14 cellular contexts compared by ENCODE assay signal in genomic region chr14:36952702-36953101, GRCh38.
A peak's percentile ranks its signal among the peaks of the same experiment; 100 is the strongest.
DNase-seq lines count a peak whose midpoint lies in the region; ATAC-seq and TF ChIP-seq lines count a peak whose summit lies in the region.
"Had no signal": no experiment of that assay in that cellular context is flagged by ENCODE, and none has a peak within 500 bp of the region (broad histone marks: within the 10 kb centered on the region; RNA-seq: fewer than 3 reads in every experiment).

No MANE protein-coding gene starts in this region.

- no peak overlapping the region for H3K4me3 Mint-ChIP-seq in effector memory CD8-positive, alpha-beta T cell
- H3K4me3 Mint-ChIP-seq in activated naive CD8-positive, alpha-beta T cell treated with anti-CD3 and anti-CD28 coated beads for 36 hours: no peak overlapping the region
- H3K4me3 Mint-ChIP-seq: activated B cell treated with CpG ODN at 0.5 μM for 24 hours; activated naive CD4-positive, alpha-beta T cell treated with anti-CD3 and anti-CD28 coated beads, Interleukin-2, amount 10 ng/mL, durations not matched to agents 7 days and 5 days; neural progenitor cell had no signal

- H3K27me3 ChIP-seq in mesendoderm (ENCODE audit: insufficient read depth, low read length, poor library complexity): no peaks in the 10 kb centered on the region
- H3K27me3 ChIP-seq: esophagus squamous epithelium, neural progenitor cell had no signal

- no peak overlapping the region for H3K27ac Mint-ChIP-seq in effector memory CD8-positive, alpha-beta T cell
- no peak overlapping the region for H3K27ac Mint-ChIP-seq in activated naive CD8-positive, alpha-beta T cell treated with anti-CD3 and anti-CD28 coated beads for 36 hours
- H3K27ac Mint-ChIP-seq: activated B cell treated with CpG ODN at 0.5 μM for 24 hours; activated naive CD4-positive, alpha-beta T cell treated with anti-CD3 and anti-CD28 coated beads, Interleukin-2, amount 10 ng/mL, durations not matched to agents 7 days and 5 days; neural progenitor cell had no signal

- H3K4me3 ChIP-seq in astrocyte of the spinal cord (ENCODE audit: low read depth, low read length): no peak overlapping the region
- no peak overlapping the region for H3K4me3 ChIP-seq in mesendoderm (ENCODE audit: low read length)
- H3K4me3 ChIP-seq: esophagus squamous epithelium, neural progenitor cell had no signal

- H3K27ac ChIP-seq in mesendoderm (ENCODE audit: low read depth, low read length): no peak overlapping the region
- H3K27ac ChIP-seq: neural progenitor cell had no signal

- in situ Hi-C loops in astrocyte of the spinal cord (cut with HindIII; ENCODE audit: low sequenced_read_pairs): no loop called here

- no peak overlapping the region for H3K56ac ChIP-seq in mesendoderm (ENCODE audit: low read length)

- no peak overlapping the region for H2AK5ac ChIP-seq in mesendoderm (ENCODE audit: low read length)

- H3K4me2 ChIP-seq in mesendoderm (ENCODE audit: low read length): no peak overlapping the region
- H3K4me2 ChIP-seq: neural progenitor cell had no signal

- no peak for TF ChIP-seq CTCF in astrocyte of the spinal cord (IDR thresholded peaks at IDR 0.05; ENCODE audit: low read depth, low read length)

- no CpG with 5 or more reads among the region's 3 CpGs for WGBS in mesendoderm (ENCODE audit: extremely low coverage, insufficient coverage, low lambda C conversion rate)

- DNase-seq in AG08396 (ENCODE audit: low spot score) (peak; percentile 36), HS-27A (ENCODE audit: low read depth) (peak; percentile 88), astrocyte of the spinal cord (ENCODE audit: low read depth, low spot score) (peak; percentile 34), mesendoderm (peak; percentile 78), NCI-H146 treated with DMSO at 0.1 percent for 48 hours (lab: John Stamatoyannopoulos, UW; ENCODE audit: unreplicated experiment) (no peak)
- no peak for DNase-seq in effector memory CD8-positive, alpha-beta T cell
- no peak for DNase-seq in activated naive CD8-positive, alpha-beta T cell treated with anti-CD3 and anti-CD28 coated beads for 36 hours
- DNase-seq: activated B cell treated with CpG ODN at 0.5 μM for 24 hours; activated naive CD4-positive, alpha-beta T cell treated with anti-CD3 and anti-CD28 coated beads, Interleukin-2, amount 10 ng/mL, durations not matched to agents 7 days and 5 days; AML-193; DMS 273 treated with DMSO at 0.1 percent for 48 hours; esophagus squamous epithelium had no signal

- no peaks in the 10 kb centered on the region for H3K4me1 Mint-ChIP-seq in effector memory CD8-positive, alpha-beta T cell (ENCODE audit: low read depth in 2 of 2)
- no peaks in the 10 kb centered on the region for H3K4me1 Mint-ChIP-seq in activated naive CD8-positive, alpha-beta T cell treated with anti-CD3 and anti-CD28 coated beads for 36 hours
- H3K4me1 Mint-ChIP-seq: activated B cell treated with CpG ODN at 0.5 μM for 24 hours; activated naive CD4-positive, alpha-beta T cell treated with anti-CD3 and anti-CD28 coated beads, Interleukin-2, amount 10 ng/mL, durations not matched to agents 7 days and 5 days; neural progenitor cell had no signal

- H3K18ac ChIP-seq in mesendoderm (ENCODE audit: low read length): no peak overlapping the region

- H4K5ac ChIP-seq in mesendoderm (ENCODE audit: low read length): no peak overlapping the region

- no peak for ATAC-seq in HG02884 (IDR thresholded peaks at IDR 0.05; ENCODE audit: unreplicated experiment)
- ATAC-seq in effector memory CD8-positive, alpha-beta T cell (replicated peaks): no peak

- no peaks in the 10 kb centered on the region for H3K27me3 Mint-ChIP-seq in effector memory CD8-positive, alpha-beta T cell
- H3K27me3 Mint-ChIP-seq in activated naive CD8-positive, alpha-beta T cell treated with anti-CD3 and anti-CD28 coated beads for 36 hours: peaks cover 8% of the 10 kb centered on the region
- H3K27me3 Mint-ChIP-seq: activated B cell treated with CpG ODN at 0.5 μM for 24 hours; activated naive CD4-positive, alpha-beta T cell treated with anti-CD3 and anti-CD28 coated beads, Interleukin-2, amount 10 ng/mL, durations not matched to agents 7 days and 5 days had no signal

- H2BK120ac ChIP-seq in mesendoderm (ENCODE audit: low read depth, low read length): no peak overlapping the region

- no peaks in the 10 kb centered on the region for H3K79me1 ChIP-seq in mesendoderm (ENCODE audit: low read length)

- no peaks in the 10 kb centered on the region for H3K79me2 ChIP-seq in mesendoderm (ENCODE audit: control insufficient read depth, insufficient read depth, low read length)

- no peak overlapping the region for H3K9ac ChIP-seq in mesendoderm (ENCODE audit: low read length)
- H3K9ac ChIP-seq: neural progenitor cell had no signal

- peaks cover 7 to 8% of the 10 kb centered on the region in 2 donors for H3K9me3 Mint-ChIP-seq in effector memory CD8-positive, alpha-beta T cell
- H3K9me3 Mint-ChIP-seq in activated naive CD8-positive, alpha-beta T cell treated with anti-CD3 and anti-CD28 coated beads for 36 hours: no peaks in the 10 kb centered on the region
- H3K9me3 Mint-ChIP-seq: activated B cell treated with CpG ODN at 0.5 μM for 24 hours; activated naive CD4-positive, alpha-beta T cell treated with anti-CD3 and anti-CD28 coated beads, Interleukin-2, amount 10 ng/mL, durations not matched to agents 7 days and 5 days; neural progenitor cell had no signal

- H3K4me1 ChIP-seq in mesendoderm (ENCODE audit: control insufficient read depth, low read depth, low read length): no peaks in the 10 kb centered on the region

- H3K36me3 Mint-ChIP-seq in effector memory CD8-positive, alpha-beta T cell (ENCODE audit: insufficient read depth): no peaks in the 10 kb centered on the region
- H3K36me3 Mint-ChIP-seq in activated naive CD8-positive, alpha-beta T cell treated with anti-CD3 and anti-CD28 coated beads for 36 hours: no peaks in the 10 kb centered on the region
- H3K36me3 Mint-ChIP-seq: activated naive CD4-positive, alpha-beta T cell treated with anti-CD3 and anti-CD28 coated beads, Interleukin-2, amount 10 ng/mL, durations not matched to agents 7 days and 5 days; neural progenitor cell had no signal

- H2BK15ac ChIP-seq in mesendoderm (replicated peaks; ENCODE audit: low read depth): no peak overlapping the region

- no peak overlapping the region for H4K8ac ChIP-seq in mesendoderm (ENCODE audit: low read depth, low read length)

- H3K23ac ChIP-seq in mesendoderm (ENCODE audit: low read length): no peak overlapping the region

- no peak overlapping the region for H3K4ac ChIP-seq in mesendoderm (ENCODE audit: low read depth, low read length)

- H2BK5ac ChIP-seq in mesendoderm (ENCODE audit: low read length): no peak overlapping the region

- H3K36me3 ChIP-seq in mesendoderm (ENCODE audit: control insufficient read depth, insufficient read depth, low read length): no peaks in the 10 kb centered on the region
- H3K36me3 ChIP-seq: esophagus squamous epithelium, neural progenitor cell had no signal

Comparison
In these comparisons a context has a peak if more than half of its experiments do, and no peak if none do; other contexts are left out.
1. DNase-seq: peak in AG08396 (single experiment), HS-27A (single experiment), astrocyte of the spinal cord (single experiment) and mesendoderm (single experiment); none in effector memory CD8-positive, alpha-beta T cell (0 of 3), activated naive CD8-positive, alpha-beta T cell treated with anti-CD3 and anti-CD28 coated beads for 36 hours (single experiment) and NCI-H146 treated with DMSO at 0.1 percent for 48 hours (single experiment).